ENCODE assay signal across 1 cellular context in the genomic region with DNA sequence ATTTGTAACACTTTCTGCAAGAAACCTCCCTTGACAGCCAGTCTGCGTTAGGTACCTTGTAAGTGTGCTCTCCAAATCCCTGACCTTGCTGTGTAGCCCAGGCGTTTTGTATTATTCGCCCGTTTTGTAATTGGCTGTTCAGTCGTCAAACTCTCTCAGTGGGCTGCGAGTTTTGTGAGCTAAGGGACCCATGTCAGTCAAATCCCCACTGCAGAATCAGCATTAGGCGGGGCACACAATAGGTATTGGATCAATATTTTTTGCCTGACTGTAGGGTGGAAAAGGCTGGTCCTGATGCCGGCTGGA.
TF ChIP-seq lines count a peak whose summit lies in the region.

No MANE protein-coding gene starts in this region.

TF ChIP-seq in IMR-90, 13 proteins besides CTCF, POLR2A, EP300 and RAD21 (continued from another document):
- TF ChIP-seq CEBPB (IDR thresholded peaks at IDR 0.05; ENCODE audit: low read depth, low read length) = no peak
